Comparison of ENCODE assay signal across 26 cellular contexts in genomic region chr12:31951008-31951407, GRCh38. TPM values are rescaled to one million over a fixed set of nuclear protein-coding genes. Genes with fewer than 3 reads are reported as not detected.
DNase-seq lines count a peak whose midpoint lies in the region; ATAC-seq and TF ChIP-seq lines count a peak whose summit lies in the region.
"Had no signal": no experiment of that assay in that cellular context is flagged by ENCODE, and none has a peak within 500 bp of the region (broad histone marks: within the 10 kb centered on the region; RNA-seq: fewer than 3 reads in every experiment).

No MANE protein-coding gene starts in this region.

- peaks cover 22% of the 10 kb centered on the region for H3K36me3 Mint-ChIP-seq in activated CD4-positive, alpha-beta memory T cell treated with anti-CD3 and anti-CD28 coated beads for 36 hours
- H3K36me3 Mint-ChIP-seq in activated CD4-positive, alpha-beta memory T cell treated with anti-CD3 and anti-CD28 coated beads, Interleukin-2, amount 10 ng/mL, durations not matched to agents 7 days and 5 days (ENCODE audit: low read depth), result peaks cover 43% of the 10 kb centered on the region
- peaks cover 22% of the 10 kb centered on the region for H3K36me3 Mint-ChIP-seq in activated naive CD8-positive, alpha-beta T cell
- no peaks in the 10 kb centered on the region for H3K36me3 Mint-ChIP-seq in stimulated activated effector memory CD8-positive, alpha-beta T cell treated with anti-CD3 and anti-CD28 coated beads, Interleukin-12 subunit alpha, Interleukin-12 subunit beta, amount 100 ng/mL, for 72 hours

- TF ChIP-seq CTCF in GM12865 (IDR thresholded peaks at IDR 0.05; ENCODE audit: insufficient read depth, low read depth, low read length, missing control alignments), result no peak
- TF ChIP-seq CTCF in ovary (IDR thresholded peaks at IDR 0.05), result no peak

- intact Hi-C loops in activated CD4-positive, alpha-beta memory T cell treated with anti-CD3 and anti-CD28 coated beads for 36 hours (cut with micrococcal nuclease), result loop anchor here (2.0 kb wide), 1 partner anchor 54 kb away; no protein-coding TSS in a partner anchor
- intact Hi-C loops in ovary (cut with DNase I), result loop anchor here in 1 of 4 donors (10.0 kb wide), 1 partner anchor 296 kb away; the partner anchor contains the start of gene ETFBKMT

- peaks cover 37% of the 10 kb centered on the region for H3K4me1 Mint-ChIP-seq in activated CD4-positive, alpha-beta memory T cell treated with anti-CD3 and anti-CD28 coated beads for 36 hours (ENCODE audit: low read depth)
- peaks cover 16% of the 10 kb centered on the region for H3K4me1 Mint-ChIP-seq in activated CD4-positive, alpha-beta memory T cell treated with anti-CD3 and anti-CD28 coated beads, Interleukin-2, amount 10 ng/mL, durations not matched to agents 7 days and 5 days
- H3K4me1 Mint-ChIP-seq in activated naive CD8-positive, alpha-beta T cell (ENCODE audit: low read depth), result peaks cover 40% of the 10 kb centered on the region
- peaks cover 28% of the 10 kb centered on the region for H3K4me1 Mint-ChIP-seq in stimulated activated effector memory CD8-positive, alpha-beta T cell treated with anti-CD3 and anti-CD28 coated beads, Interleukin-12 subunit alpha, Interleukin-12 subunit beta, amount 100 ng/mL, for 72 hours

- TF ChIP-seq EP300 in ovary (IDR thresholded peaks at IDR 0.05), result no peak

- TF ChIP-seq POLR2A in ovary (IDR thresholded peaks at IDR 0.05), result no peak

- peak overlapping the region; percentile 8 for H3K27ac Mint-ChIP-seq in activated CD4-positive, alpha-beta memory T cell treated with anti-CD3 and anti-CD28 coated beads for 36 hours
- no peak overlapping the region for H3K27ac Mint-ChIP-seq in activated CD4-positive, alpha-beta memory T cell treated with anti-CD3 and anti-CD28 coated beads, Interleukin-2, amount 10 ng/mL, durations not matched to agents 7 days and 5 days
- H3K27ac Mint-ChIP-seq in activated naive CD8-positive, alpha-beta T cell, result peak overlapping the region; percentile 30
- H3K27ac Mint-ChIP-seq in stimulated activated effector memory CD8-positive, alpha-beta T cell treated with anti-CD3 and anti-CD28 coated beads, Interleukin-12 subunit alpha, Interleukin-12 subunit beta, amount 100 ng/mL, for 72 hours, result peak overlapping the region; percentile 68
- H3K27ac Mint-ChIP-seq: activated naive CD8-positive, alpha-beta T cell treated with anti-CD3 and anti-CD28 coated beads, Interleukin-2, amount 10 ng/mL, durations not matched to agents 7 days and 5 days; H9; progenitor cell of endocrine pancreas; type B pancreatic cell had no signal

- H3K4me3 Mint-ChIP-seq in activated CD4-positive, alpha-beta memory T cell treated with anti-CD3 and anti-CD28 coated beads for 36 hours, result no peak overlapping the region
- H3K4me3 Mint-ChIP-seq in activated CD4-positive, alpha-beta memory T cell treated with anti-CD3 and anti-CD28 coated beads, Interleukin-2, amount 10 ng/mL, durations not matched to agents 7 days and 5 days, result no peak overlapping the region
- H3K4me3 Mint-ChIP-seq in activated naive CD8-positive, alpha-beta T cell, result peak overlapping the region; percentile 21
- H3K4me3 Mint-ChIP-seq in stimulated activated effector memory CD8-positive, alpha-beta T cell treated with anti-CD3 and anti-CD28 coated beads, Interleukin-12 subunit alpha, Interleukin-12 subunit beta, amount 100 ng/mL, for 72 hours, result peak overlapping the region; percentile 10
- H3K4me3 Mint-ChIP-seq: activated naive CD8-positive, alpha-beta T cell treated with anti-CD3 and anti-CD28 coated beads, Interleukin-2, amount 10 ng/mL, durations not matched to agents 7 days and 5 days; dendritic cell treated with granulocyte-macrophage colony-stimulating factor and Interleukin-4, amounts not matched to agents 40 ng/mL and 50 ng/mL, for 4 days; H9; neural crest cell; type B pancreatic cell had no signal

- H3K4me3 ChIP-seq in GM12865 (ENCODE audit: low read depth, low read length) (no peak overlapping the region), ovary (no peak overlapping the region)
- H3K4me3 ChIP-seq: gastroesophageal sphincter, sigmoid colon had no signal

- H3K9me3 ChIP-seq in ovary, result no peaks in the 10 kb centered on the region
- H3K9me3 ChIP-seq: gastroesophageal sphincter, sigmoid colon had no signal

- 68 to 83% (median 81%) methylated on average over 4 of the region's 4 CpGs for WGBS in ovary, 3 donors

- DNase-seq in activated CD4-positive, alpha-beta memory T cell treated with anti-CD3 and anti-CD28 coated beads for 36 hours, result peak; percentile 33
- DNase-seq in activated CD4-positive, alpha-beta memory T cell treated with anti-CD3 and anti-CD28 coated beads, Interleukin-2, amount 10 ng/mL, durations not matched to agents 7 days and 5 days, result no peak
- DNase-seq in GM12865 (ENCODE audit: low read depth) (peak; percentile 55), ovary (no peak), NCI-H1436 treated with DMSO at 0.1 percent for 48 hours (lab: John Stamatoyannopoulos, UW) (no peak), NK-92 (lab: John Stamatoyannopoulos, UW; ENCODE audit: unreplicated experiment) (no peak)
- no peak for DNase-seq in stimulated activated effector memory CD8-positive, alpha-beta T cell treated with anti-CD3 and anti-CD28 coated beads, Interleukin-12 subunit alpha, Interleukin-12 subunit beta, amount 100 ng/mL, for 72 hours (ENCODE audit: low spot score in 2 of 2)
- DNase-seq: activated CD4-positive, alpha-beta T cell treated with anti-CD3 and anti-CD28 coated beads, Interleukin-2, amount 50 U/mL, for 1 hour; activated CD8-positive, alpha-beta memory T cell treated with anti-CD3 and anti-CD28 coated beads, Interleukin-2, amount 50 U/mL, for 48 hours; activated naive CD8-positive, alpha-beta T cell treated with anti-CD3 and anti-CD28 coated beads, Interleukin-2, amount 10 ng/mL, durations not matched to agents 7 days and 5 days; central memory CD4-positive, alpha-beta T cell; DMS79 treated with DMSO at 0.1 percent for 48 hours; H9; NCI-H1694; NCI-H2171; NCI-H510A treated with DMSO at 0.1 percent for 48 hours; SHP77 treated with DMSO at 0.1 percent for 48 hours; sigmoid colon had no signal

- no peak for ATAC-seq in stimulated activated effector memory CD8-positive, alpha-beta T cell treated with anti-CD3 and anti-CD28 coated beads, Interleukin-12 subunit alpha, Interleukin-12 subunit beta, amount 100 ng/mL, for 72 hours
- ATAC-seq: gastroesophageal sphincter, Panc1 had no signal

- CTCF ChIA-PET in activated CD4-positive, alpha-beta memory T cell treated with anti-CD3 and anti-CD28 coated beads for 36 hours (lab: Charles Lee), result interaction anchor here (1.0 kb wide), 1 partner anchor 25 kb away, joined by 3 read pairs; no protein-coding TSS in a partner anchor
- CTCF ChIA-PET in activated CD4-positive, alpha-beta memory T cell treated with anti-CD3 and anti-CD28 coated beads, Interleukin-2, amount 10 ng/mL, durations not matched to agents 7 days and 5 days (lab: Charles Lee), result interaction anchor here (1.4 kb wide), 1 partner anchor 19 kb away, joined by 4 read pairs; no protein-coding TSS in a partner anchor

- no peaks in the 10 kb centered on the region for H3K4me1 ChIP-seq in ovary (ENCODE audit: insufficient read depth)
- H3K4me1 ChIP-seq: gastroesophageal sphincter, sigmoid colon had no signal

- no peak overlapping the region for H3K27ac ChIP-seq in ovary
- H3K27ac ChIP-seq: gastroesophageal sphincter, KMS-11, sigmoid colon had no signal

- no peaks in the 10 kb centered on the region for H3K27me3 ChIP-seq in ovary
- H3K27me3 ChIP-seq: gastroesophageal sphincter, sigmoid colon had no signal

- POLR2A ChIA-PET in activated CD4-positive, alpha-beta memory T cell treated with anti-CD3 and anti-CD28 coated beads for 36 hours (lab: Charles Lee), result no interaction called here
- POLR2A ChIA-PET in activated CD4-positive, alpha-beta memory T cell treated with anti-CD3 and anti-CD28 coated beads, Interleukin-2, amount 10 ng/mL, durations not matched to agents 7 days and 5 days (lab: Charles Lee), result no interaction called here

- no peaks in the 10 kb centered on the region for H3K27me3 Mint-ChIP-seq in activated CD4-positive, alpha-beta memory T cell treated with anti-CD3 and anti-CD28 coated beads for 36 hours
- H3K27me3 Mint-ChIP-seq in activated CD4-positive, alpha-beta memory T cell treated with anti-CD3 and anti-CD28 coated beads, Interleukin-2, amount 10 ng/mL, durations not matched to agents 7 days and 5 days, result no peaks in the 10 kb centered on the region
- no peaks in the 10 kb centered on the region for H3K27me3 Mint-ChIP-seq in activated naive CD8-positive, alpha-beta T cell
- H3K27me3 Mint-ChIP-seq: activated naive CD8-positive, alpha-beta T cell treated with anti-CD3 and anti-CD28 coated beads, Interleukin-2, amount 10 ng/mL, durations not matched to agents 7 days and 5 days; dendritic cell treated with granulocyte-macrophage colony-stimulating factor and Interleukin-4, amounts not matched to agents 40 ng/mL and 50 ng/mL, for 4 days; progenitor cell of endocrine pancreas; type B pancreatic cell had no signal

- peaks cover 24% of the 10 kb centered on the region for H3K9me3 Mint-ChIP-seq in activated CD4-positive, alpha-beta memory T cell treated with anti-CD3 and anti-CD28 coated beads for 36 hours
- H3K9me3 Mint-ChIP-seq in activated CD4-positive, alpha-beta memory T cell treated with anti-CD3 and anti-CD28 coated beads, Interleukin-2, amount 10 ng/mL, durations not matched to agents 7 days and 5 days, result peaks cover 40% of the 10 kb centered on the region
- peaks cover 11% of the 10 kb centered on the region for H3K9me3 Mint-ChIP-seq in activated naive CD8-positive, alpha-beta T cell (ENCODE audit: low read depth)
- H3K9me3 Mint-ChIP-seq in stimulated activated effector memory CD8-positive, alpha-beta T cell treated with anti-CD3 and anti-CD28 coated beads, Interleukin-12 subunit alpha, Interleukin-12 subunit beta, amount 100 ng/mL, for 72 hours, result no peaks in the 10 kb centered on the region

- H3K36me3 ChIP-seq in ovary, result no peaks in the 10 kb centered on the region
- H3K36me3 ChIP-seq: sigmoid colon had no signal

RNA-seq across cellular contexts. Expression of gene RESF1, which starts 8.2 kb away (rescaled TPM):
- 10 to 100 TPM; 62.4 to 67.0 TPM for total RNA-seq in activated CD4-positive, alpha-beta memory T cell treated with anti-CD3 and anti-CD28 coated beads for 36 hours
- total RNA-seq in activated CD4-positive, alpha-beta memory T cell treated with anti-CD3 and anti-CD28 coated beads, Interleukin-2, amount 10 ng/mL, durations not matched to agents 7 days and 5 days, result 100 to 1,000 TPM; 152 to 154 TPM
- 100 to 1,000 TPM; 145 to 304 (median 157) TPM for total RNA-seq in ovary
- polyA plus RNA-seq in ovary, result 100 to 1,000 TPM in 1 of 2 donors, 10 to 100 TPM in 1; 87.1 to 123 TPM

Comparison
In these comparisons a context has a peak if more than half of its experiments do, and no peak if none do; other contexts are left out.
1. DNase-seq: peak in activated CD4-positive, alpha-beta memory T cell treated with anti-CD3 and anti-CD28 coated beads for 36 hours (single experiment) and GM12865 (single experiment); none in activated CD4-positive, alpha-beta memory T cell treated with anti-CD3 and anti-CD28 coated beads, Interleukin-2, amount 10 ng/mL, durations not matched to agents 7 days and 5 days (single experiment), stimulated activated effector memory CD8-positive, alpha-beta T cell treated with anti-CD3 and anti-CD28 coated beads, Interleukin-12 subunit alpha, Interleukin-12 subunit beta, amount 100 ng/mL, for 72 hours (0 of 2), ovary (0 of 5), NCI-H1436 treated with DMSO at 0.1 percent for 48 hours (single experiment) and NK-92 (single experiment).
2. H3K4me3 Mint-ChIP-seq: peak in activated naive CD8-positive, alpha-beta T cell (single experiment) and stimulated activated effector memory CD8-positive, alpha-beta T cell treated with anti-CD3 and anti-CD28 coated beads, Interleukin-12 subunit alpha, Interleukin-12 subunit beta, amount 100 ng/mL, for 72 hours (single experiment); none in activated CD4-positive, alpha-beta memory T cell treated with anti-CD3 and anti-CD28 coated beads for 36 hours (single experiment) and activated CD4-positive, alpha-beta memory T cell treated with anti-CD3 and anti-CD28 coated beads, Interleukin-2, amount 10 ng/mL, durations not matched to agents 7 days and 5 days (single experiment).